In the genomic region with DNA sequence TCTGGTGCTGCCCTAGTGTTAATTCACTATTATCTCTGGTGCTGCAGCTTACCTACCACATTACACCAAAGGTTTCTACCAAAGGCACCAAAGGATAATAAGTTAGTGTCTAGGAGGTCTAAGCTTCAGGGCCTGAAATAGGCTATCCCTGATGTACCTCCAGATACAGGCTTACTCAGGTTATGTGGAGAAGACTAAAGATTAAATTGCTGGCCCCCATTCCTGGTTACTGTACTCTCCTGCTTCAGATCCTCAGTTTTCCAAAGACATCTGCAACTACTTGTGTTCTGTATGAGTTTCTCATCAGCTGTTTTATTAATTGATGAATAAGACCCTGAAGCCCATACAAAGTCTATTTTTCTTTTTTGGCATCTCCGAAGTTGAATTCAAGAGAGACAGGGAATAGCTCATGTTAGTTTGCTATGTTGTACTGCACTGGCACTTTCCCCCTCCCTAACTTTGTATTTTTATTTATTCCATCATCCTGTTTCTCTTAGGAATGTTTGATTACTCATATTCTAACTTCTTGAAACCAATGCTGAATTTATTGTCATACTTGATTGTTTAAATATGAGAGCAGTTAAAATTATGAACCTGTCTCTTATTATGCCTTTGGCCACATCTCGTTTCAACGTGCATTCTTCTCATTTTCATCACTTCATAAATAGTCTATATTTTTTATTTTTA, we compare ENCODE assay signal across 22 cellular contexts.
DNase-seq lines count a peak whose midpoint lies in the region; ATAC-seq and TF ChIP-seq lines count a peak whose summit lies in the region.
"Had no signal": no experiment of that assay in that cellular context is flagged by ENCODE, and none has a peak within 500 bp of the region (broad histone marks: within the 10 kb centered on the region; RNA-seq: fewer than 3 reads in every experiment).

No MANE protein-coding gene starts in this region.

- H3K27ac Mint-ChIP-seq in HFFc6 (no peak overlapping the region), immature natural killer cell (peak overlapping the region in 2 of 6 donors; percentile 27 to 58)
- H3K27ac Mint-ChIP-seq: CD8-positive, alpha-beta memory T cell; IgD-negative memory B cell had no signal

- H3K9me3 ChIP-seq in PC-3 (ENCODE audit: low read length) (no peaks in the 10 kb centered on the region), thoracic aorta (no peaks in the 10 kb centered on the region)
- H3K9me3 ChIP-seq: SJCRH30 had no signal

- no peaks in the 10 kb centered on the region for H3K4me1 ChIP-seq in PC-3 (ENCODE audit: insufficient read depth, low read length)
- no peaks in the 10 kb centered on the region for H3K4me1 ChIP-seq in thoracic aorta (ENCODE audit: control insufficient read depth in 1 of 2, low read depth in 2 of 2)
- H3K4me1 ChIP-seq: SJCRH30 had no signal

- CTCF ChIA-PET in PC-3 (lab: Charles Lee) = no interaction called here

- H3K4me3 ChIP-seq in PC-3 (ENCODE audit: low read length) (no peak overlapping the region), thoracic aorta (peak overlapping the region; percentile 36)
- H3K4me3 ChIP-seq: SJCRH30 had no signal

- H3K4me1 Mint-ChIP-seq in HFFc6 (ENCODE audit: low read depth) (no peaks in the 10 kb centered on the region), immature natural killer cell (peaks cover 7 to 8% of the 10 kb centered on the region in 2 donors)
- H3K4me1 Mint-ChIP-seq: CD8-positive, alpha-beta memory T cell had no signal

- ATAC-seq in PC-3 (peak; percentile 60), thoracic aorta (ENCODE audit: insufficient number of reproducible peaks, low FRiP score, low read depth) (no peak)

- no peaks in the 10 kb centered on the region for H3K79me2 ChIP-seq in PC-3 (ENCODE audit: low read length)

- H3K36me3 Mint-ChIP-seq in HFFc6 (ENCODE audit: low read depth) (no peaks in the 10 kb centered on the region), immature natural killer cell (no peaks in the 10 kb centered on the region)
- H3K36me3 Mint-ChIP-seq: CD8-positive, alpha-beta memory T cell; IgD-negative memory B cell had no signal

- intact Hi-C loops in PC-3 (cut with micrococcal nuclease) = no loop called here

- H3K9ac ChIP-seq in PC-3 (ENCODE audit: low read length) = no peak overlapping the region

- DNase-seq in HFFc6 = no peak
- DNase-seq in PC-3 = no peak
- no peak for DNase-seq in immature natural killer cell
- DNase-seq in thoracic aorta (ENCODE audit: low spot score) = no peak
- no peak for DNase-seq in LoVo (ENCODE audit: low spot score)
- no peak for DNase-seq in H4 (ENCODE audit: low spot score)
- DNase-seq in activated naive CD4-positive, alpha-beta T cell treated with anti-CD3 and anti-CD28 coated beads, Interleukin-2, amount 50 U/mL, for 16 hours = no peak
- no peak for DNase-seq in NCI-H1417 (lab: John Stamatoyannopoulos, UW)
- DNase-seq: Calu3; CD8-positive, alpha-beta memory T cell; DMS153; GDM1; NCI-H1092 treated with DMSO at 0.1 percent for 48 hours; NCI-H146; NCI-H2029; NCI-H2227 treated with DMSO at 0.1 percent for 48 hours; NCI-H510A; NCI-H748 treated with DMSO at 0.1 percent for 48 hours; NK-92 treated with Interleukin-12 subunit alpha and Interleukin-12 subunit beta, amount 100 ng/mL, for 24 hours; SJCRH30 had no signal

- H3K27me3 Mint-ChIP-seq in HFFc6 (ENCODE audit: insufficient read depth) (no peaks in the 10 kb centered on the region; the same call in 1 of the 2 replicates), immature natural killer cell (ENCODE audit: low read depth in 3 of 3) (peaks cover 0 to 5% (median 0%) of the 10 kb centered on the region in 3 donors)
- H3K27me3 Mint-ChIP-seq: IgD-negative memory B cell had no signal

- H4K20me1 ChIP-seq in PC-3 (ENCODE audit: low read length) = no peaks in the 10 kb centered on the region

- H3K9me3 Mint-ChIP-seq in HFFc6 (no peaks in the 10 kb centered on the region), immature natural killer cell (no peaks in the 10 kb centered on the region)

- no peaks in the 10 kb centered on the region for H3F3A ChIP-seq in PC-3 (ENCODE audit: low read length, unreplicated experiment)

- H3K4me3 Mint-ChIP-seq in HFFc6 = peak overlapping the region; percentile 36
- peak overlapping the region in 4 of 5 donors; percentile 1 to 55 (median 19) for H3K4me3 Mint-ChIP-seq in immature natural killer cell
- H3K4me3 Mint-ChIP-seq: IgD-negative memory B cell had no signal

- H3K27ac ChIP-seq in PC-3 (ENCODE audit: low read length) (no peak overlapping the region), thoracic aorta (no peak overlapping the region)
- H3K27ac ChIP-seq: C4-2B, SJCRH30 had no signal

- H3K36me3 ChIP-seq in PC-3 (ENCODE audit: low read depth, low read length) (no peaks in the 10 kb centered on the region), thoracic aorta (no peaks in the 10 kb centered on the region)
- H3K36me3 ChIP-seq: SJCRH30 had no signal

- no peaks in the 10 kb centered on the region for H3K9me2 ChIP-seq in PC-3 (replicated peaks; ENCODE audit: low read length)

- TF ChIP-seq CTCF in HFFc6 (IDR thresholded peaks at IDR 0.05) = no peak
- no peak for TF ChIP-seq CTCF in PC-3 (conservative IDR thresholded peaks at IDR 0.05; ENCODE audit: low read depth, low read length)
- no peak for TF ChIP-seq CTCF in thoracic aorta (IDR thresholded peaks at IDR 0.05)

- BruUV-seq in PC-3 (replicated peaks; lab: Mats Ljungman, UMichigan) = no TSS peak

- POLR2A ChIA-PET in PC-3 (lab: Charles Lee; ENCODE audit: unreplicated experiment) = no interaction called here

- no peaks in the 10 kb centered on the region for H3K27me3 ChIP-seq in PC-3 (ENCODE audit: low read length)
- H3K27me3 ChIP-seq in thoracic aorta (replicated peaks; ENCODE audit: insufficient read depth) = no peaks in the 10 kb centered on the region
- H3K27me3 ChIP-seq: SJCRH30 had no signal

- H2AFZ ChIP-seq in PC-3 (ENCODE audit: low read length) = no peak overlapping the region

- H3K4me2 ChIP-seq in PC-3 (ENCODE audit: low read length) = peak overlapping the region; percentile 44
